In genomic region chr4:78764498-78764961, GRCh38 we compare ENCODE assay signal across 21 cellular contexts. TPM values are rescaled to one million over a fixed set of nuclear protein-coding genes. Genes with fewer than 3 reads are reported as not detected.
DNase-seq lines count a peak whose midpoint lies in the region; TF ChIP-seq lines count a peak whose summit lies in the region.
"Had no signal": no experiment of that assay in that cellular context is flagged by ENCODE, and none has a peak within 500 bp of the region (broad histone marks: within the 10 kb centered on the region; RNA-seq: fewer than 3 reads in every experiment).

No MANE protein-coding gene starts in this region.

- no peak for TF ChIP-seq CTCF in fibroblast of pulmonary artery (IDR thresholded peaks at IDR 0.05; ENCODE audit: low read length, missing control alignments)

- H3K4me3 ChIP-seq in fibroblast of pulmonary artery (replicated peaks; ENCODE audit: low read depth, low read length) (no peak overlapping the region), skeletal muscle cell (ENCODE audit: low read depth, low read length) (no peak overlapping the region)
- H3K4me3 ChIP-seq: body of pancreas, left lung, mucosa of descending colon, spleen, upper lobe of left lung had no signal

- peak; percentile 44 for DNase-seq in LHCN-M2 (ENCODE audit: low read depth)
- peak; percentile 76 for DNase-seq in amniotic epithelial cell (ENCODE audit: low read depth)
- peak; percentile 67 for DNase-seq in fibroblast of pulmonary artery (ENCODE audit: low read depth)
- peak; percentile 47 for DNase-seq in skeletal muscle cell (ENCODE audit: low read depth)
- DNase-seq in NCI-H146 treated with DMSO at 0.1 percent for 48 hours (lab: John Stamatoyannopoulos, UW; ENCODE audit: unreplicated experiment): no peak
- no peak for DNase-seq in islet precursor cell
- DNase-seq in stimulated activated CD4-positive, alpha-beta T cell treated with anti-CD3 and anti-CD28 coated beads, Interleukin-2, amount 100 ng/mL, for 48 hours: no peak
- DNase-seq: activated CD4-positive, alpha-beta T cell treated with anti-CD3 and anti-CD28 coated beads, Interleukin-2, amount 50 U/mL, for 1 hour; activated CD8-positive, alpha-beta memory T cell treated with anti-CD3 and anti-CD28 coated beads, Interleukin-2, amount 50 U/mL, for 4 hours; body of pancreas; CD4-positive, alpha-beta memory T cell; DMS53; glutamatergic neuron; left lung; mucosa of descending colon; NCI-H1417; NCI-H2107; NCI-H526; spleen; stimulated activated CD4-positive, alpha-beta T cell treated with anti-CD3 and anti-CD28 coated beads, Interleukin-4, amount 100 ng/mL, for 4 hours; upper lobe of left lung had no signal

RNA-seq across cellular contexts. Expression of gene BMP2K, which starts 11.6 kb away (rescaled TPM):
- 26.5 and 33.2 TPM in 2 replicates for total RNA-seq in LHCN-M2 (2014; rRNA removed)
- polyA plus RNA-seq in LHCN-M2 (2012): 8.6 TPM

Comparison
In these comparisons a context has a peak if more than half of its experiments do, and no peak if none do; other contexts are left out.
1. DNase-seq: peak in LHCN-M2 (single experiment), amniotic epithelial cell (single experiment), fibroblast of pulmonary artery (single experiment) and skeletal muscle cell (single experiment); none in NCI-H146 treated with DMSO at 0.1 percent for 48 hours (single experiment), islet precursor cell (single experiment) and stimulated activated CD4-positive, alpha-beta T cell treated with anti-CD3 and anti-CD28 coated beads, Interleukin-2, amount 100 ng/mL, for 48 hours (0 of 2).